ENCODE assay signal across 14 cellular contexts in the genomic region with DNA sequence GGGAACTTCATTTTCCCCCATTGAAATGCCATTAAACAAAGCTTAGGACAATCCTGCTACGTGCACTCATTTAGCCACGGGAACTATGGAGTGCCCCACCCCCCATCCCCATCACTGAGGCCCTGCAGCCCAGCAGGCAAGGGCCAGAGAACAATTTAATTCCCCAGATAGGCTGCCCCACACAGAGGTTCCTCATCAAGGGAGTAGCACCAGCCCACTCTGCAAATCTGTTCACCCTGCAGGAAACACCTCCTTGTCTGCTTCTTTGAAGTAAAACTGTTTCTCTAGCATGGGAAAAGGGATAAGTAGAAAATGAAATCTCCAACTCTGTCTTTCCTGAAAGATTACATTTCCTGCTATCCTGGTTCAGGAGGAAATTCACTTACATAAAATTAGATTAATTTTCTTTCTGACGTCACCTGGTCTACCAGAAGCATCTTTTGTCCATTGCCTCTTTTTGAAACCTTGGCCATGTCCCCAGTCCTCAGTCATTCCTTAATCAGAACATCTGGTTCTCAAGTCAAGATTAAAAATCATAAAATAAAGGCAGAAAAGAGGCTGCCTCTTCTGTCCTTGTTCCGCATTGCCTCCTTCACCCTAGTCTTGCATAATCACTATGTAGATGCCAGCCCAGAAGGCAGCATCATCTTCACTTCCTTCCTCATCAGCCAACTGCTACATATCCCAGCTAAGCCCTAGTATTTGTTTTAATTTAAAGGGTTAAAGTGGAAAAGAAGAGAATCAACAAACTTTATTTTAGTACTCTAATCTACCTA.
DNase-seq lines count a peak whose midpoint lies in the region; ATAC-seq and TF ChIP-seq lines count a peak whose summit lies in the region.
"Had no signal": no experiment of that assay in that cellular context is flagged by ENCODE, and none has a peak within 500 bp of the region (broad histone marks: within the 10 kb centered on the region; RNA-seq: fewer than 3 reads in every experiment).

No MANE protein-coding gene starts in this region.

- TF ChIP-seq CTCF in RWPE2 (IDR thresholded peaks at IDR 0.05; ENCODE audit: poor library complexity, severe bottlenecking) (no peak), fibroblast of lung (conservative IDR thresholded peaks at IDR 0.05 in 1 of 2, IDR thresholded peaks at IDR 0.05 in 1 of 2; ENCODE audit: low read depth in 1 of 2, low read length in 2 of 2) (no peak), neural crest cell (conservative IDR thresholded peaks at IDR 0.05) (no peak)

- H2AFZ ChIP-seq in fibroblast of lung (ENCODE audit: low read length) = peak overlapping the region; percentile 41

- H3K4me3 Mint-ChIP-seq in neural crest cell = peak overlapping the region; percentile 65
- H3K4me3 Mint-ChIP-seq: activated T-cell treated with anti-CD3 and anti-CD28 coated beads, Interleukin-2, amount 50 U/mL, for 4 hours; IgD-negative memory B cell; T-helper 1 cell treated with Interleukin-12 subunit alpha and Interleukin-12 subunit beta and Interleukin-4 antibody, amounts not matched to agents 30 μg/mL and 1 μg/mL, for 36 hours had no signal

- ATAC-seq in RWPE2 (ENCODE audit: low read depth) = no peak
- no peak for ATAC-seq in GM21381 (IDR thresholded peaks at IDR 0.05; ENCODE audit: unreplicated experiment)
- no peak for ATAC-seq in HG02610 (IDR thresholded peaks at IDR 0.05; ENCODE audit: unreplicated experiment)
- ATAC-seq: activated T-cell treated with anti-CD3 and anti-CD28 coated beads, Interleukin-2, amount 50 U/mL, for 4 hours had no signal

- no peak overlapping the region for H3K4me2 ChIP-seq in fibroblast of lung (ENCODE audit: extremely low read depth, insufficient read depth, low read length)

- no peaks in the 10 kb centered on the region for H4K20me1 ChIP-seq in fibroblast of lung (ENCODE audit: control insufficient read depth, extremely low read depth, insufficient read depth, low read length)

- H3K36me3 Mint-ChIP-seq in neural crest cell (ENCODE audit: low read depth) = peaks cover 10% of the 10 kb centered on the region
- H3K36me3 Mint-ChIP-seq: IgD-negative memory B cell had no signal

- no peaks in the 10 kb centered on the region for H3K36me3 ChIP-seq in RWPE2 (ENCODE audit: low read depth)
- H3K36me3 ChIP-seq in fibroblast of lung (ENCODE audit: control insufficient read depth, insufficient read depth, low read length) = no peaks in the 10 kb centered on the region
- H3K36me3 ChIP-seq: pancreas had no signal

- H3K4me1 Mint-ChIP-seq in neural crest cell = peaks cover 34% of the 10 kb centered on the region

- peak; percentile 73 for DNase-seq in CD1c-positive myeloid dendritic cell (ENCODE audit: extremely low spot score)
- no peak for DNase-seq in RWPE2 (ENCODE audit: low spot score)
- no peak for DNase-seq in fibroblast of lung (ENCODE audit: low read depth in 2 of 2)
- DNase-seq in neural crest cell (ENCODE audit: low read depth, low spot score) = no peak
- DNase-seq in DMS53 treated with DMSO at 0.1 percent for 48 hours (lab: John Stamatoyannopoulos, UW; ENCODE audit: unreplicated experiment) = no peak
- DNase-seq in NCI-H128 (lab: John Stamatoyannopoulos, UW; ENCODE audit: unreplicated experiment) = no peak
- DNase-seq: activated T-cell treated with anti-CD3 and anti-CD28 coated beads, Interleukin-2, amount 50 U/mL, for 4 hours; hypothalamus; NCI-H2227 treated with DMSO at 0.1 percent for 48 hours; pancreas had no signal

- H3K9ac ChIP-seq in fibroblast of lung (ENCODE audit: insufficient read depth, low read length) = no peak overlapping the region

- H3K27ac ChIP-seq in RWPE2 (ENCODE audit: poor library complexity, severe bottlenecking) (peak overlapping the region; percentile 79), fibroblast of lung (ENCODE audit: insufficient read depth, low read length) (no peak overlapping the region)

- no peaks in the 10 kb centered on the region for H3K27me3 Mint-ChIP-seq in neural crest cell (ENCODE audit: low read depth)

- H3K27me3 ChIP-seq in RWPE2 (ENCODE audit: insufficient read depth, poor library complexity, severe bottlenecking) (no peaks in the 10 kb centered on the region), fibroblast of lung (ENCODE audit: control insufficient read depth, insufficient read depth, low read length) (no peaks in the 10 kb centered on the region)
- H3K27me3 ChIP-seq: pancreas had no signal

- H3K9me3 ChIP-seq in RWPE2 (ENCODE audit: severe bottlenecking) (no peaks in the 10 kb centered on the region), fibroblast of lung (ENCODE audit: control insufficient read depth, insufficient read depth, low read depth, low read length) (no peaks in the 10 kb centered on the region)
- H3K9me3 ChIP-seq: pancreas had no signal

- peaks cover 21% of the 10 kb centered on the region for H3K4me1 ChIP-seq in RWPE2 (ENCODE audit: insufficient read depth, poor library complexity, severe bottlenecking)
- H3K4me1 ChIP-seq in fibroblast of lung (ENCODE audit: control insufficient read depth, extremely low read depth, insufficient read depth, low read length) = peaks cover 2% of the 10 kb centered on the region

- no peaks in the 10 kb centered on the region for H3K79me2 ChIP-seq in fibroblast of lung (ENCODE audit: control insufficient read depth, insufficient read depth, low read length)

- H3K9me3 Mint-ChIP-seq in neural crest cell = peaks cover 6% of the 10 kb centered on the region
- H3K9me3 Mint-ChIP-seq: activated T-cell treated with anti-CD3 and anti-CD28 coated beads, Interleukin-2, amount 50 U/mL, for 4 hours; T-helper 1 cell treated with Interleukin-12 subunit alpha and Interleukin-12 subunit beta and Interleukin-4 antibody, amounts not matched to agents 30 μg/mL and 1 μg/mL, for 36 hours had no signal

- H3K4me3 ChIP-seq in RWPE2 (ENCODE audit: severe bottlenecking) (no peak overlapping the region), fibroblast of lung (replicated peaks in 1 of 4; ENCODE audit: control extremely low read depth in 1 of 4, insufficient read depth in 1 of 4, low read depth in 3 of 4, low read length in 4 of 4) (no peak overlapping the region)
- H3K4me3 ChIP-seq: pancreas had no signal

- H3K27ac Mint-ChIP-seq in neural crest cell (ENCODE audit: unreplicated experiment) = peak overlapping the region; percentile 97
- H3K27ac Mint-ChIP-seq: IgD-negative memory B cell; T-helper 1 cell treated with Interleukin-12 subunit alpha and Interleukin-12 subunit beta and Interleukin-4 antibody, amounts not matched to agents 30 μg/mL and 1 μg/mL, for 36 hours had no signal
